ENCODE assay signal across 15 cellular contexts in genomic region chr15:47331796-47332480, GRCh38.
A peak's percentile ranks its signal among the peaks of the same experiment; 100 is the strongest.
DNase-seq lines count a peak whose midpoint lies in the region; ATAC-seq and TF ChIP-seq lines count a peak whose summit lies in the region.
"Had no signal": no experiment of that assay in that cellular context is flagged by ENCODE, and none has a peak within 500 bp of the region (broad histone marks: within the 10 kb centered on the region; RNA-seq: fewer than 3 reads in every experiment).

No MANE protein-coding gene starts in this region.

- CTCF ChIA-PET in MCF 10A (lab: Yijun Ruan, JAX) = interaction anchor here (0.6 kb wide), 1 partner anchor 488 kb away, joined by 3 read pairs; no protein-coding TSS in a partner anchor

- no peaks in the 10 kb centered on the region for H3K27me3 ChIP-seq in breast epithelium
- no peaks in the 10 kb centered on the region for H3K27me3 ChIP-seq in iPS-20b (ENCODE audit: insufficient read depth, low read length)
- H3K27me3 ChIP-seq: neutrophil, transverse colon had no signal

- H3K4me1 Mint-ChIP-seq in MCF 10A (ENCODE audit: insufficient read depth, unreplicated experiment) = peaks cover 14% of the 10 kb centered on the region
- no peaks in the 10 kb centered on the region for H3K4me1 Mint-ChIP-seq in stimulated activated memory B cell treated with anti-CD40 and anti-IgM and Interleukin-4, amounts not matched to agents 10 μg/mL and 1 μg/mL and 100 μg/mL, for 72 hours
- H3K4me1 Mint-ChIP-seq in osteocyte (ENCODE audit: unreplicated experiment) = no peaks in the 10 kb centered on the region
- H3K4me1 Mint-ChIP-seq: B cell, immature natural killer cell had no signal

- H3K4me1 ChIP-seq in breast epithelium (no peaks in the 10 kb centered on the region), iPS-20b (ENCODE audit: insufficient read depth, low read length) (peaks cover 11% of the 10 kb centered on the region; the same call in 1 of the 2 replicates)
- H3K4me1 ChIP-seq: transverse colon had no signal

- POLR2A ChIA-PET in MCF 10A (lab: Yijun Ruan, JAX) = interaction anchor here (0.6 to 2.0 kb wide), 17 partner anchors 9 to 1476 kb away, joined by 3 to 8 read pairs (median 3); no protein-coding TSS in a partner anchor

- no TSS peak for BruUV-seq in MCF 10A (replicated peaks; lab: Mats Ljungman, UMichigan)

- intact Hi-C loops in MCF 10A (cut with micrococcal nuclease) = no loop called here
- intact Hi-C loops in breast epithelium (cut with DNase I; ENCODE audit: low total_unique reads) = no loop called here

- H3K27me3 Mint-ChIP-seq in MCF 10A (ENCODE audit: insufficient read depth, unreplicated experiment) (no peaks in the 10 kb centered on the region), osteocyte (ENCODE audit: unreplicated experiment) (peaks cover 3% of the 10 kb centered on the region)
- no peaks in the 10 kb centered on the region for H3K27me3 Mint-ChIP-seq in stimulated activated memory B cell treated with anti-CD40 and anti-IgM and Interleukin-4, amounts not matched to agents 10 μg/mL and 1 μg/mL and 100 μg/mL, for 72 hours
- H3K27me3 Mint-ChIP-seq: B cell, IgD-negative memory B cell had no signal

- H3K4me3 Mint-ChIP-seq in MCF 10A (ENCODE audit: unreplicated experiment) (peak overlapping the region; percentile 37), osteocyte (ENCODE audit: unreplicated experiment) (no peak overlapping the region)
- no peak overlapping the region for H3K4me3 Mint-ChIP-seq in stimulated activated memory B cell treated with anti-CD40 and anti-IgM and Interleukin-4, amounts not matched to agents 10 μg/mL and 1 μg/mL and 100 μg/mL, for 72 hours
- H3K4me3 Mint-ChIP-seq: B cell, IgD-negative memory B cell, immature natural killer cell had no signal

- TF ChIP-seq POLR2A in breast epithelium (IDR thresholded peaks at IDR 0.05) = no peak

- ATAC-seq in stimulated activated memory B cell treated with anti-CD40 and anti-IgM and Interleukin-4, amounts not matched to agents 10 μg/mL and 1 μg/mL and 100 μg/mL, for 72 hours = no peak

- TF ChIP-seq CTCF in MCF 10A (IDR thresholded peaks at IDR 0.05; ENCODE audit: unreplicated experiment) (no peak), breast epithelium (IDR thresholded peaks at IDR 0.05) (no peak), WI38 (IDR thresholded peaks at IDR 0.05; ENCODE audit: low read depth, low read length) (no peak), osteocyte (IDR thresholded peaks at IDR 0.05) (no peak)

- H3K36me3 ChIP-seq in breast epithelium (no peaks in the 10 kb centered on the region), iPS-20b (ENCODE audit: insufficient read depth, low read depth, low read length) (no peaks in the 10 kb centered on the region)
- H3K36me3 ChIP-seq: neutrophil, transverse colon had no signal

- no peaks in the 10 kb centered on the region for H3K9me3 Mint-ChIP-seq in MCF 10A (ENCODE audit: unreplicated experiment)
- peaks cover 2% of the 10 kb centered on the region for H3K9me3 Mint-ChIP-seq in stimulated activated memory B cell treated with anti-CD40 and anti-IgM and Interleukin-4, amounts not matched to agents 10 μg/mL and 1 μg/mL and 100 μg/mL, for 72 hours
- no peaks in the 10 kb centered on the region for H3K9me3 Mint-ChIP-seq in osteocyte (ENCODE audit: unreplicated experiment)

- H3K27ac Mint-ChIP-seq in MCF 10A (ENCODE audit: low read depth, unreplicated experiment) = peak overlapping the region; percentile 94
- H3K27ac Mint-ChIP-seq in stimulated activated memory B cell treated with anti-CD40 and anti-IgM and Interleukin-4, amounts not matched to agents 10 μg/mL and 1 μg/mL and 100 μg/mL, for 72 hours = no peak overlapping the region
- H3K27ac Mint-ChIP-seq in osteocyte (ENCODE audit: unreplicated experiment) = no peak overlapping the region
- H3K27ac Mint-ChIP-seq: B cell, IgD-negative memory B cell, immature natural killer cell had no signal

- H3K27ac ChIP-seq in breast epithelium (no peak overlapping the region), iPS-20b (ENCODE audit: low read length) (peak overlapping the region; percentile 25)
- H3K27ac ChIP-seq: neutrophil, transverse colon had no signal

- H3K9me3 ChIP-seq in breast epithelium (no peaks in the 10 kb centered on the region), iPS-20b (ENCODE audit: insufficient read depth, low read depth, low read length) (peaks cover 4% of the 10 kb centered on the region; the same call in 1 of the 2 replicates)
- H3K9me3 ChIP-seq: neutrophil, transverse colon had no signal

- DNase-seq in MCF 10A (ENCODE audit: unreplicated experiment) (peak; percentile 31), breast epithelium (ENCODE audit: low spot score in 2 of 2) (no peak), osteocyte (ENCODE audit: extremely low spot score, unreplicated experiment) (no peak), AML-193 (lab: John Stamatoyannopoulos, UW) (no peak), SW 1271 (lab: John Stamatoyannopoulos, UW) (no peak)
- DNase-seq: dermis blood vessel endothelial cell, immature natural killer cell, T1000, transverse colon had no signal

- H3K4me3 ChIP-seq in breast epithelium (no peak overlapping the region), WI38 (ENCODE audit: low read depth, low read length) (0 out of 2 replicates have a peak overlapping the region, but pooled peaks have one; percentile 11), iPS-20b (ENCODE audit: low read length) (no peak overlapping the region)
- H3K4me3 ChIP-seq: transverse colon had no signal

- no peak overlapping the region for H3K9ac ChIP-seq in iPS-20b (ENCODE audit: low read depth, low read length)

- H3K36me3 Mint-ChIP-seq in MCF 10A (ENCODE audit: insufficient read depth, unreplicated experiment) (no peaks in the 10 kb centered on the region), osteocyte (ENCODE audit: unreplicated experiment) (no peaks in the 10 kb centered on the region)
- H3K36me3 Mint-ChIP-seq in stimulated activated memory B cell treated with anti-CD40 and anti-IgM and Interleukin-4, amounts not matched to agents 10 μg/mL and 1 μg/mL and 100 μg/mL, for 72 hours = no peaks in the 10 kb centered on the region
- H3K36me3 Mint-ChIP-seq: IgD-negative memory B cell, immature natural killer cell had no signal
